ENCODE assay signal across 22 cellular contexts in genomic region chr2:203559640-203560039, GRCh38.
"Had no signal": no experiment of that assay in that cellular context is flagged by ENCODE, and none has a peak within 500 bp of the region (broad histone marks: within the 10 kb centered on the region; RNA-seq: fewer than 3 reads in every experiment).

No MANE protein-coding gene starts in this region.

- H3K9me3 ChIP-seq: esophagus squamous epithelium, prostate gland, spleen, stomach, thoracic aorta had no signal

- H3K36me3 ChIP-seq: esophagus squamous epithelium, prostate gland, spleen, stomach, thoracic aorta had no signal

- ATAC-seq: left colon, left ventricle myocardium superior, sciatic nerve had no signal

- H3K27me3 ChIP-seq: esophagus squamous epithelium, hepatocyte, spleen, stomach had no signal

- H3K4me2 ChIP-seq: hepatocyte had no signal

- H3K4me3 ChIP-seq: esophagus squamous epithelium, hepatocyte, lung, prostate gland, spleen, stomach, thoracic aorta had no signal

- FAIRE-seq: colon had no signal

- H3K4me1 ChIP-seq: parathyroid adenoma, prostate gland, spleen had no signal

- H3K27ac ChIP-seq: esophagus squamous epithelium, hepatocyte, parathyroid adenoma, prostate gland, spleen, stomach, thoracic aorta had no signal

- DNase-seq: esophagus squamous epithelium; head of caudate nucleus; left colon; left ventricle myocardium superior; mesendoderm; naive B cell; occipital lobe; retina; spleen; stimulated activated CD4-positive, alpha-beta T cell treated with anti-CD3 and anti-CD28 coated beads, Interleukin-15, amount 100 ng/mL, for 24 hours; stimulated activated CD4-positive, alpha-beta T cell treated with anti-CD3 and anti-CD28 coated beads, Interleukin-1b, Interleukin-23, amount 100 ng/mL, for 48 hours; stimulated activated naive CD4-positive, alpha-beta T cell; stomach; substantia nigra; trophoblast cell had no signal
